ENCODE assay signal across 14 cellular contexts in genomic region chr20:53826090-53826489, GRCh38.
"Had no signal": no experiment of that assay in that cellular context is flagged by ENCODE, and none has a peak within 500 bp of the region (broad histone marks: within the 10 kb centered on the region; RNA-seq: fewer than 3 reads in every experiment).

No MANE protein-coding gene starts in this region.

- H3K4me3 Mint-ChIP-seq: activated naive CD8-positive, alpha-beta T cell treated with anti-CD3 and anti-CD28 coated beads, Interleukin-2, amount 10 ng/mL, durations not matched to agents 7 days and 5 days; natural killer cell treated with Interleukin-12 subunit alpha and Interleukin-12 subunit beta and Interleukin-15 and Interleukin-18, amount 100 ng/mL, for 72 hours; type B pancreatic cell had no signal

- H3K27ac Mint-ChIP-seq: activated naive CD8-positive, alpha-beta T cell treated with anti-CD3 and anti-CD28 coated beads, Interleukin-2, amount 10 ng/mL, durations not matched to agents 7 days and 5 days; natural killer cell treated with Interleukin-12 subunit alpha and Interleukin-12 subunit beta and Interleukin-15 and Interleukin-18, amount 100 ng/mL, for 72 hours; type B pancreatic cell had no signal

- H3K4me3 ChIP-seq: breast epithelium, dorsolateral prefrontal cortex, esophagus squamous epithelium, prostate gland, right lobe of liver had no signal

- H3K36me3 ChIP-seq: breast epithelium, esophagus squamous epithelium, prostate gland, right lobe of liver had no signal

- ATAC-seq: left colon; natural killer cell treated with Interleukin-12 subunit alpha and Interleukin-12 subunit beta and Interleukin-15 and Interleukin-18, amount 100 ng/mL, for 72 hours; right lobe of liver had no signal

- H3K9me3 ChIP-seq: breast epithelium, esophagus squamous epithelium, prostate gland, right lobe of liver had no signal

- H3K27me3 ChIP-seq: breast epithelium, dorsolateral prefrontal cortex, esophagus squamous epithelium, right lobe of liver had no signal

- H3K4me1 ChIP-seq: breast epithelium, prostate gland had no signal

- H3K36me3 Mint-ChIP-seq: natural killer cell treated with Interleukin-12 subunit alpha and Interleukin-12 subunit beta and Interleukin-15 and Interleukin-18, amount 100 ng/mL, for 72 hours; type B pancreatic cell had no signal

- H3K27ac ChIP-seq: breast epithelium, dorsolateral prefrontal cortex, esophagus squamous epithelium, prostate gland, right lobe of liver had no signal

- H3K27me3 Mint-ChIP-seq: activated naive CD8-positive, alpha-beta T cell treated with anti-CD3 and anti-CD28 coated beads, Interleukin-2, amount 10 ng/mL, durations not matched to agents 7 days and 5 days; natural killer cell treated with Interleukin-12 subunit alpha and Interleukin-12 subunit beta and Interleukin-15 and Interleukin-18, amount 100 ng/mL, for 72 hours; type B pancreatic cell had no signal

- DNase-seq: activated CD4-positive, alpha-beta T cell treated with anti-CD3 and anti-CD28 coated beads for 1 hour; activated CD4-positive, alpha-beta T cell treated with anti-CD3 and anti-CD28 coated beads, Interleukin-2, amount 50 U/mL, for 48 hours; activated naive CD8-positive, alpha-beta T cell treated with anti-CD3 and anti-CD28 coated beads, Interleukin-2, amount 10 ng/mL, durations not matched to agents 7 days and 5 days; anterior cingulate cortex; dorsolateral prefrontal cortex; esophagus squamous epithelium; foreskin fibroblast; left colon; stimulated activated naive CD4-positive, alpha-beta T cell had no signal

- H3K9me3 Mint-ChIP-seq: natural killer cell treated with Interleukin-12 subunit alpha and Interleukin-12 subunit beta and Interleukin-15 and Interleukin-18, amount 100 ng/mL, for 72 hours; type B pancreatic cell had no signal
